ENCODE assay signal across 15 cellular contexts in the genomic region with DNA sequence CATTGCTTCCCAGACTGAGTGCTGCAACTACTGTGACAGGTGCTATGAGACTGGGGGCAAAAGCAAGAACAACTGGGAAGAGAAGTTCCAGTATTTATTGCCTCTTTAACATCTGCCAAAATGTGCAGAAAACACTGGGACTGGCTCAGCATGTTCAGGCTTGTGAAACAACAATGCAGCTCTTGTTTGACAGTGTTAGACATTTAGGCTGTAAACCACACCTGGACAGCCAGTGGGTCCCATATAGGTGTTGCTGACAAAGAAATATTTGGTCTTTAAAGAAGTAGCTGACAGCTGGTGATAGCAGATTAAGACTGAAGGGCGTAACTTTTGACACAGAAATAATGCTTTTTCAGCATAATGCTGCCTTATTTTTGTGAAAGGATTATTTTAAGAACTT.
"Had no signal": no experiment of that assay in that cellular context is flagged by ENCODE, and none has a peak within 500 bp of the region (broad histone marks: within the 10 kb centered on the region; RNA-seq: fewer than 3 reads in every experiment).

No MANE protein-coding gene starts in this region.

- H3K4me1 Mint-ChIP-seq: activated naive CD4-positive, alpha-beta T cell treated with anti-CD3 and anti-CD28 coated beads, Interleukin-2, amount 50 U/mL, for 24 hours; memory B cell; stimulated activated memory B cell treated with anti-CD40 and anti-IgM and Interleukin-4, amounts not matched to agents 10 μg/mL and 1 μg/mL and 100 μg/mL, for 72 hours had no signal

- H3K36me3 Mint-ChIP-seq: activated naive CD4-positive, alpha-beta T cell treated with anti-CD3 and anti-CD28 coated beads, Interleukin-2, amount 50 U/mL, for 24 hours; memory B cell; stimulated activated memory B cell treated with anti-CD40 and anti-IgM and Interleukin-4, amounts not matched to agents 10 μg/mL and 1 μg/mL and 100 μg/mL, for 72 hours had no signal

- H3K27ac Mint-ChIP-seq: activated naive CD4-positive, alpha-beta T cell treated with anti-CD3 and anti-CD28 coated beads, Interleukin-2, amount 50 U/mL, for 24 hours; dendritic cell treated with granulocyte-macrophage colony-stimulating factor and Interleukin-4, amounts not matched to agents 40 ng/mL and 50 ng/mL, for 4 days; effector memory CD8-positive, alpha-beta T cell; memory B cell; nephron; stimulated activated memory B cell treated with anti-CD40 and anti-IgM and Interleukin-4, amounts not matched to agents 10 μg/mL and 1 μg/mL and 100 μg/mL, for 72 hours; T-helper 2 cell treated with Interferon-gamma antibody and Interleukin-4, amounts not matched to agents 5 μg/mL and 100 μg/mL, for 36 hours had no signal

- H3K27me3 Mint-ChIP-seq: dendritic cell treated with granulocyte-macrophage colony-stimulating factor and Interleukin-4, amounts not matched to agents 40 ng/mL and 50 ng/mL, for 4 days had no signal

- ATAC-seq: body of pancreas; effector memory CD8-positive, alpha-beta T cell; left lobe of liver; sciatic nerve; stimulated activated memory B cell treated with anti-CD40 and anti-IgM and Interleukin-4, amounts not matched to agents 10 μg/mL and 1 μg/mL and 100 μg/mL, for 72 hours had no signal

- H3K9me3 Mint-ChIP-seq: activated naive CD4-positive, alpha-beta T cell treated with anti-CD3 and anti-CD28 coated beads, Interleukin-2, amount 50 U/mL, for 24 hours; dendritic cell treated with granulocyte-macrophage colony-stimulating factor and Interleukin-4, amounts not matched to agents 40 ng/mL and 50 ng/mL, for 4 days; effector memory CD8-positive, alpha-beta T cell; stimulated activated memory B cell treated with anti-CD40 and anti-IgM and Interleukin-4, amounts not matched to agents 10 μg/mL and 1 μg/mL and 100 μg/mL, for 72 hours; T-helper 2 cell treated with Interferon-gamma antibody and Interleukin-4, amounts not matched to agents 5 μg/mL and 100 μg/mL, for 36 hours had no signal

- H3K4me1 ChIP-seq: spleen, tibial artery had no signal

- H3K27me3 ChIP-seq: body of pancreas, tibial artery had no signal

- H3K4me3 ChIP-seq: body of pancreas, spleen, tibial artery had no signal

- H3K27ac ChIP-seq: body of pancreas, spleen, tibial artery had no signal

- H3K9me3 ChIP-seq: body of pancreas, spleen, tibial artery had no signal

- DNase-seq: body of pancreas; cerebellar nuclear complex; effector memory CD8-positive, alpha-beta T cell; glutamatergic neuron; spleen; stimulated activated CD4-positive, alpha-beta T cell treated with anti-CD3 and anti-CD28 coated beads, Interleukin-1b, Interleukin-23, amount 100 ng/mL, for 48 hours; tibial artery had no signal

- H3K4me3 Mint-ChIP-seq: activated naive CD4-positive, alpha-beta T cell treated with anti-CD3 and anti-CD28 coated beads, Interleukin-2, amount 50 U/mL, for 24 hours; dendritic cell treated with granulocyte-macrophage colony-stimulating factor and Interleukin-4, amounts not matched to agents 40 ng/mL and 50 ng/mL, for 4 days; effector memory CD8-positive, alpha-beta T cell; memory B cell; nephron; stimulated activated memory B cell treated with anti-CD40 and anti-IgM and Interleukin-4, amounts not matched to agents 10 μg/mL and 1 μg/mL and 100 μg/mL, for 72 hours; T-helper 2 cell treated with Interferon-gamma antibody and Interleukin-4, amounts not matched to agents 5 μg/mL and 100 μg/mL, for 36 hours had no signal

- H3K36me3 ChIP-seq: spleen, tibial artery had no signal
